In genomic region chr6:33207569-33208088, GRCh38 we compare ENCODE assay signal across 8 cellular contexts. TPM values are rescaled to one million over a fixed set of nuclear protein-coding genes. Genes with fewer than 3 reads are reported as not detected.
A peak's percentile ranks its signal among the peaks of the same experiment; 100 is the strongest.
DNase-seq lines count a peak whose midpoint lies in the region; ATAC-seq and TF ChIP-seq lines count a peak whose summit lies in the region.

No MANE protein-coding gene starts in this region.

- H3K27me3 ChIP-seq in gastrocnemius medialis = no peaks in the 10 kb centered on the region

- ATAC-seq in gastrocnemius medialis = peak; percentile 26 to 37
- ATAC-seq in GM19324 (IDR thresholded peaks at IDR 0.05; ENCODE audit: low FRiP score, unreplicated experiment) = no peak
- no peak for ATAC-seq in GM19455 (IDR thresholded peaks at IDR 0.05; ENCODE audit: unreplicated experiment)

- peak overlapping the region; percentile 79 to 92 (median 90) for H3K4me3 ChIP-seq in gastrocnemius medialis

- intact Hi-C loops in gastrocnemius medialis (cut with DNase I; ENCODE audit: low total_unique reads) = loop anchor here (1.0 to 2.0 kb wide), 3 partner anchors 7 to 65 kb away; partner anchors contain the start of genes RPS18, RXRB and SLC39A7

- no peaks in the 10 kb centered on the region for H3K9me3 ChIP-seq in gastrocnemius medialis

- no peak for TF ChIP-seq CTCF in gastrocnemius medialis (IDR thresholded peaks at IDR 0.05 in 4 of 5, conservative IDR thresholded peaks at IDR 0.05 in 1 of 5)

- H3K27ac ChIP-seq in angular gyrus (ENCODE audit: low read depth, low read length) (peak overlapping the region; percentile 90), gastrocnemius medialis (peak overlapping the region; percentile 93 to 99 (median 96))

- in situ Hi-C loops in gastrocnemius medialis (cut with MboI; ENCODE audit: low sequenced_read_pairs in 4 of 4) = no loop called here

- peaks cover 18 to 34% of the 10 kb centered on the region in 2 donors for H3K4me1 ChIP-seq in gastrocnemius medialis

- no peak for TF ChIP-seq POLR2A in gastrocnemius medialis (IDR thresholded peaks at IDR 0.05)

- DNase-seq in COLO668 (lab: John Stamatoyannopoulos, UW; ENCODE audit: unreplicated experiment) (peak; percentile 24), KG1 (lab: John Stamatoyannopoulos, UW) (peak; percentile 22), hepatic stellate cell (ENCODE audit: low spot score) (peak; percentile 77), gastrocnemius medialis (no peak), HPDE6-E6E7 (ENCODE audit: extremely low spot score) (no peak)

- H3K36me3 ChIP-seq in gastrocnemius medialis = peaks cover 0 to 30% of the 10 kb centered on the region in 2 donors

RNA-seq across cellular contexts. Expression of gene RING1, which starts 0.7 kb away (rescaled TPM):
- 10 to 100 TPM in 3 of 4 donors, 1 to 10 TPM in 1; 7.4 to 16.3 (median 12.1) TPM for total RNA-seq in gastrocnemius medialis

RNA-seq across cellular contexts. Expression of gene HSD17B8, which starts 3.2 kb away (rescaled TPM):
- total RNA-seq in gastrocnemius medialis = 10 to 100 TPM in 3 of 4 donors, 1 to 10 TPM in 1; 7.9 to 28.3 (median 14.3) TPM

RNA-seq across cellular contexts. Expression of gene SLC39A7, which starts 7.0 kb away (rescaled TPM):
- 10 to 100 TPM; 21.9 to 45.4 (median 26.2) TPM for total RNA-seq in gastrocnemius medialis

RNA-seq across cellular contexts. Expression of gene RXRB, which starts 7.2 kb away (rescaled TPM):
- total RNA-seq in gastrocnemius medialis = 10 to 100 TPM; 20.8 to 38.4 (median 24.6) TPM

RNA-seq across cellular contexts. Expression of gene COL11A2, which starts 15.4 kb away (rescaled TPM):
- total RNA-seq in gastrocnemius medialis = under 1 TPM; 0.31 to 0.92 (median 0.47) TPM

Comparison
In these comparisons a context has a peak if more than half of its experiments do, and no peak if none do; other contexts are left out.
1. DNase-seq: peak in COLO668 (single experiment), KG1 (single experiment) and hepatic stellate cell (single experiment); none in gastrocnemius medialis (0 of 2) and HPDE6-E6E7 (single experiment).
2. ATAC-seq: peak in gastrocnemius medialis (2 of 2); none in GM19324 (single experiment) and GM19455 (single experiment).